1 cellular context compared by ENCODE assay signal in the genomic region with DNA sequence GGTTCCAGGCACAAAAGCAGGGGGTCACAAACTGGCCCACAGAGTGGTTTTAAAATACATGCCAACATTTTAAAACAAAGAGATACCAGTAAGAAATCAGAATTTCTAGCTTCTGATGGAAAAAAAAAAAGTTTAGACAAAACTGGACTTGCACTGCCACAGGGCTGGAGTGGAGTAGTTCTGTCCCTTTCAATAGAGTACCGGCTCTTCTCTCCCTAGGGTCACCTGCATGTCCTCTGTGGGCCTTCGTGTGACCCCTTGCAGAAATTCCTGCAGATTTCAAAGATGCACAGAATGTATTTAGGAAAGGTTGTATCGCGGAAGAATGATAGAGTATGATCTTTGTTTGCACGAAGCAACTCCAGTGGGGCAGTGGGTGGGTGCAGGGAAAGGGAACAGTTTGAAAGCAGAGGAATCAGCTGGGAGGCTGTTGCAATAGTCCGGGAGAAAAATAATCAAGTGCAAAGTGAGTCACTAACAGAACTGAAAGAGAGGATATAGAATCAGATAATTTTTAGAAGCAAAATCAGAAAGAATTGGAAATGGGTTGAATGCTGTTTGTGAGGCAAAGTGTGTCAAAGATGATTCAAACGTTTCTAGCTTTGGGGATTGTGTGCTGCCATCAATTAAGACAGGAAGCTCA.
TF ChIP-seq lines count a peak whose summit lies in the region.

No MANE protein-coding gene starts in this region.

TF ChIP-seq in K562, 482 proteins besides CTCF, POLR2A, EP300 and RAD21:
- TF ChIP-seq HLTF (IDR thresholded peaks at IDR 0.05) = no peak
- no peak for TF ChIP-seq NR2C1 (IDR thresholded peaks at IDR 0.05)
- 0 out of 2 replicates have a peak, but pooled peaks have one; percentile 12 for TF ChIP-seq NR2C1 (tag; IDR thresholded peaks at IDR 0.05)
- TF ChIP-seq PHF20 (IDR thresholded peaks at IDR 0.05; ENCODE audit: partially characterized antibody) = no peak
- TF ChIP-seq ZEB2 (IDR thresholded peaks at IDR 0.05) = 0 out of 2 replicates have a peak, but pooled peaks have one; percentile 44
- TF ChIP-seq HDAC1 (IDR thresholded peaks at IDR 0.05) = peak in 1 of 2 experiments; percentile 20; a peak in 1 of 4 replicates
- TF ChIP-seq, protein P1, sequence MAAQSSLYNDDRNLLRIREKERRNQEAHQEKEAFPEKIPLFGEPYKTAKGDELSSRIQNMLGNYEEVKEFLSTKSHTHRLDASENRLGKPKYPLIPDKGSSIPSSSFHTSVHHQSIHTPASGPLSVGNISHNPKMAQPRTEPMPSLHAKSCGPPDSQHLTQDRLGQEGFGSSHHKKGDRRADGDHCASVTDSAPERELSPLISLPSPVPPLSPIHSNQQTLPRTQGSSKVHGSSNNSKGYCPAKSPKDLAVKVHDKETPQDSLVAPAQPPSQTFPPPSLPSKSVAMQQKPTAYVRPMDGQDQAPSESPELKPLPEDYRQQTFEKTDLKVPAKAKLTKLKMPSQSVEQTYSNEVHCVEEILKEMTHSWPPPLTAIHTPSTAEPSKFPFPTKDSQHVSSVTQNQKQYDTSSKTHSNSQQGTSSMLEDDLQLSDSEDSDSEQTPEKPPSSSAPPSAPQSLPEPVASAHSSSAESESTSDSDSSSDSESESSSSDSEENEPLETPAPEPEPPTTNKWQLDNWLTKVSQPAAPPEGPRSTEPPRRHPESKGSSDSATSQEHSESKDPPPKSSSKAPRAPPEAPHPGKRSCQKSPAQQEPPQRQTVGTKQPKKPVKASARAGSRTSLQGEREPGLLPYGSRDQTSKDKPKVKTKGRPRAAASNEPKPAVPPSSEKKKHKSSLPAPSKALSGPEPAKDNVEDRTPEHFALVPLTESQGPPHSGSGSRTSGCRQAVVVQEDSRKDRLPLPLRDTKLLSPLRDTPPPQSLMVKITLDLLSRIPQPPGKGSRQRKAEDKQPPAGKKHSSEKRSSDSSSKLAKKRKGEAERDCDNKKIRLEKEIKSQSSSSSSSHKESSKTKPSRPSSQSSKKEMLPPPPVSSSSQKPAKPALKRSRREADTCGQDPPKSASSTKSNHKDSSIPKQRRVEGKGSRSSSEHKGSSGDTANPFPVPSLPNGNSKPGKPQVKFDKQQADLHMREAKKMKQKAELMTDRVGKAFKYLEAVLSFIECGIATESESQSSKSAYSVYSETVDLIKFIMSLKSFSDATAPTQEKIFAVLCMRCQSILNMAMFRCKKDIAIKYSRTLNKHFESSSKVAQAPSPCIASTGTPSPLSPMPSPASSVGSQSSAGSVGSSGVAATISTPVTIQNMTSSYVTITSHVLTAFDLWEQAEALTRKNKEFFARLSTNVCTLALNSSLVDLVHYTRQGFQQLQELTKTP (IDR thresholded peaks at IDR 0.05; ENCODE audit: low read depth in 1 of 2, partially characterized antibody in 2 of 2) = peak in 1 of 2 experiments; percentile 25
- TF ChIP-seq, protein P2, sequence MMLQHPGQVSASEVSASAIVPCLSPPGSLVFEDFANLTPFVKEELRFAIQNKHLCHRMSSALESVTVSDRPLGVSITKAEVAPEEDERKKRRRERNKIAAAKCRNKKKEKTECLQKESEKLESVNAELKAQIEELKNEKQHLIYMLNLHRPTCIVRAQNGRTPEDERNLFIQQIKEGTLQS (IDR thresholded peaks at IDR 0.05) = peak; percentile 63
- TF ChIP-seq, protein P2 (CRISPR knock-in tag; conservative IDR thresholded peaks at IDR 0.05) = no peak
- TF ChIP-seq MECOM (CRISPR knock-in tag; IDR thresholded peaks at IDR 0.05) = no peak
- TF ChIP-seq JUND (IDR thresholded peaks at IDR 0.05; ENCODE audit: borderline replicate concordance, low read depth, low read length) = peak; percentile 30; the same call in 1 of the 2 replicates
- no peak for TF ChIP-seq JUND (tag; IDR thresholded peaks at IDR 0.05; ENCODE audit: borderline replicate concordance, low read depth, low read length)
- TF ChIP-seq ESRRA (IDR thresholded peaks at IDR 0.05; ENCODE audit: borderline replicate concordance, low read depth) = peak; percentile 28; the same call in 1 of the 2 replicates
- TF ChIP-seq, protein P3, sequence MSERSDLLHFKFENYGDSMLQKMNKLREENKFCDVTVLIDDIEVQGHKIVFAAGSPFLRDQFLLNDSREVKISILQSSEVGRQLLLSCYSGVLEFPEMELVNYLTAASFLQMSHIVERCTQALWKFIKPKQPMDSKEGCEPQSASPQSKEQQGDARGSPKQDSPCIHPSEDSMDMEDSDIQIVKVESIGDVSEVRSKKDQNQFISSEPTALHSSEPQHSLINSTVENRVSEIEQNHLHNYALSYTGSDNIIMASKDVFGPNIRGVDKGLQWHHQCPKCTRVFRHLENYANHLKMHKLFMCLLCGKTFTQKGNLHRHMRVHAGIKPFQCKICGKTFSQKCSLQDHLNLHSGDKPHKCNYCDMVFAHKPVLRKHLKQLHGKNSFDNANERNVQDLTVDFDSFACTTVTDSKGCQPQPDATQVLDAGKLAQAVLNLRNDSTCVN (CRISPR knock-in tag; IDR thresholded peaks at IDR 0.05) = no peak
- peak; percentile 37; the same call in 1 of the 2 replicates for TF ChIP-seq ARID1B (IDR thresholded peaks at IDR 0.05)
- no peak for TF ChIP-seq NR2C2 (CRISPR knock-in tag; IDR thresholded peaks at IDR 0.05)
- TF ChIP-seq NR2C2 (tag; IDR thresholded peaks at IDR 0.05) = 0 out of 2 replicates have a peak, but pooled peaks have one; percentile 15
- peak; percentile 52; the same call in 1 of the 2 replicates for TF ChIP-seq MTA1 (IDR thresholded peaks at IDR 0.05; ENCODE audit: borderline replicate concordance)
- no peak for TF ChIP-seq ZNF140 (CRISPR knock-in tag; IDR thresholded peaks at IDR 0.05)
- peak; percentile 48; the same call in 1 of the 2 replicates for TF ChIP-seq SMARCE1 (IDR thresholded peaks at IDR 0.05)
- 0 out of 2 replicates have a peak, but pooled peaks have one; percentile 16 for TF ChIP-seq EHMT2 (IDR thresholded peaks at IDR 0.05)
- TF ChIP-seq, protein P4, sequence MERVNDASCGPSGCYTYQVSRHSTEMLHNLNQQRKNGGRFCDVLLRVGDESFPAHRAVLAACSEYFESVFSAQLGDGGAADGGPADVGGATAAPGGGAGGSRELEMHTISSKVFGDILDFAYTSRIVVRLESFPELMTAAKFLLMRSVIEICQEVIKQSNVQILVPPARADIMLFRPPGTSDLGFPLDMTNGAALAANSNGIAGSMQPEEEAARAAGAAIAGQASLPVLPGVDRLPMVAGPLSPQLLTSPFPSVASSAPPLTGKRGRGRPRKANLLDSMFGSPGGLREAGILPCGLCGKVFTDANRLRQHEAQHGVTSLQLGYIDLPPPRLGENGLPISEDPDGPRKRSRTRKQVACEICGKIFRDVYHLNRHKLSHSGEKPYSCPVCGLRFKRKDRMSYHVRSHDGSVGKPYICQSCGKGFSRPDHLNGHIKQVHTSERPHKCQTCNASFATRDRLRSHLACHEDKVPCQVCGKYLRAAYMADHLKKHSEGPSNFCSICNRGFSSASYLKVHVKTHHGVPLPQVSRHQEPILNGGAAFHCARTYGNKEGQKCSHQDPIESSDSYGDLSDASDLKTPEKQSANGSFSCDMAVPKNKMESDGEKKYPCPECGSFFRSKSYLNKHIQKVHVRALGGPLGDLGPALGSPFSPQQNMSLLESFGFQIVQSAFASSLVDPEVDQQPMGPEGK (CRISPR knock-in tag; IDR thresholded peaks at IDR 0.05; ENCODE audit: borderline replicate concordance) = no peak
- TF ChIP-seq FOSL1 (tag; conservative IDR thresholded peaks at IDR 0.05) = peak; percentile 82
- TF ChIP-seq ZNF589 (CRISPR knock-in tag; IDR thresholded peaks at IDR 0.05; ENCODE audit: low read depth) = 0 out of 2 replicates have a peak, but pooled peaks have one; percentile 56
- TF ChIP-seq SMARCA4 (IDR thresholded peaks at IDR 0.05) = peak; percentile 49; the same call in 1 of the 2 replicates
- no peak for TF ChIP-seq TAF1 (IDR thresholded peaks at IDR 0.05; ENCODE audit: control insufficient read depth, extremely low read depth, insufficient read depth, low read length, severe bottlenecking)
- TF ChIP-seq ATF7 (IDR thresholded peaks at IDR 0.05) = 0 out of 2 replicates have a peak, but pooled peaks have one; percentile 23
- TF ChIP-seq CEBPB (tag; IDR thresholded peaks at IDR 0.05) = peak; percentile 93
- TF ChIP-seq, protein P5, sequence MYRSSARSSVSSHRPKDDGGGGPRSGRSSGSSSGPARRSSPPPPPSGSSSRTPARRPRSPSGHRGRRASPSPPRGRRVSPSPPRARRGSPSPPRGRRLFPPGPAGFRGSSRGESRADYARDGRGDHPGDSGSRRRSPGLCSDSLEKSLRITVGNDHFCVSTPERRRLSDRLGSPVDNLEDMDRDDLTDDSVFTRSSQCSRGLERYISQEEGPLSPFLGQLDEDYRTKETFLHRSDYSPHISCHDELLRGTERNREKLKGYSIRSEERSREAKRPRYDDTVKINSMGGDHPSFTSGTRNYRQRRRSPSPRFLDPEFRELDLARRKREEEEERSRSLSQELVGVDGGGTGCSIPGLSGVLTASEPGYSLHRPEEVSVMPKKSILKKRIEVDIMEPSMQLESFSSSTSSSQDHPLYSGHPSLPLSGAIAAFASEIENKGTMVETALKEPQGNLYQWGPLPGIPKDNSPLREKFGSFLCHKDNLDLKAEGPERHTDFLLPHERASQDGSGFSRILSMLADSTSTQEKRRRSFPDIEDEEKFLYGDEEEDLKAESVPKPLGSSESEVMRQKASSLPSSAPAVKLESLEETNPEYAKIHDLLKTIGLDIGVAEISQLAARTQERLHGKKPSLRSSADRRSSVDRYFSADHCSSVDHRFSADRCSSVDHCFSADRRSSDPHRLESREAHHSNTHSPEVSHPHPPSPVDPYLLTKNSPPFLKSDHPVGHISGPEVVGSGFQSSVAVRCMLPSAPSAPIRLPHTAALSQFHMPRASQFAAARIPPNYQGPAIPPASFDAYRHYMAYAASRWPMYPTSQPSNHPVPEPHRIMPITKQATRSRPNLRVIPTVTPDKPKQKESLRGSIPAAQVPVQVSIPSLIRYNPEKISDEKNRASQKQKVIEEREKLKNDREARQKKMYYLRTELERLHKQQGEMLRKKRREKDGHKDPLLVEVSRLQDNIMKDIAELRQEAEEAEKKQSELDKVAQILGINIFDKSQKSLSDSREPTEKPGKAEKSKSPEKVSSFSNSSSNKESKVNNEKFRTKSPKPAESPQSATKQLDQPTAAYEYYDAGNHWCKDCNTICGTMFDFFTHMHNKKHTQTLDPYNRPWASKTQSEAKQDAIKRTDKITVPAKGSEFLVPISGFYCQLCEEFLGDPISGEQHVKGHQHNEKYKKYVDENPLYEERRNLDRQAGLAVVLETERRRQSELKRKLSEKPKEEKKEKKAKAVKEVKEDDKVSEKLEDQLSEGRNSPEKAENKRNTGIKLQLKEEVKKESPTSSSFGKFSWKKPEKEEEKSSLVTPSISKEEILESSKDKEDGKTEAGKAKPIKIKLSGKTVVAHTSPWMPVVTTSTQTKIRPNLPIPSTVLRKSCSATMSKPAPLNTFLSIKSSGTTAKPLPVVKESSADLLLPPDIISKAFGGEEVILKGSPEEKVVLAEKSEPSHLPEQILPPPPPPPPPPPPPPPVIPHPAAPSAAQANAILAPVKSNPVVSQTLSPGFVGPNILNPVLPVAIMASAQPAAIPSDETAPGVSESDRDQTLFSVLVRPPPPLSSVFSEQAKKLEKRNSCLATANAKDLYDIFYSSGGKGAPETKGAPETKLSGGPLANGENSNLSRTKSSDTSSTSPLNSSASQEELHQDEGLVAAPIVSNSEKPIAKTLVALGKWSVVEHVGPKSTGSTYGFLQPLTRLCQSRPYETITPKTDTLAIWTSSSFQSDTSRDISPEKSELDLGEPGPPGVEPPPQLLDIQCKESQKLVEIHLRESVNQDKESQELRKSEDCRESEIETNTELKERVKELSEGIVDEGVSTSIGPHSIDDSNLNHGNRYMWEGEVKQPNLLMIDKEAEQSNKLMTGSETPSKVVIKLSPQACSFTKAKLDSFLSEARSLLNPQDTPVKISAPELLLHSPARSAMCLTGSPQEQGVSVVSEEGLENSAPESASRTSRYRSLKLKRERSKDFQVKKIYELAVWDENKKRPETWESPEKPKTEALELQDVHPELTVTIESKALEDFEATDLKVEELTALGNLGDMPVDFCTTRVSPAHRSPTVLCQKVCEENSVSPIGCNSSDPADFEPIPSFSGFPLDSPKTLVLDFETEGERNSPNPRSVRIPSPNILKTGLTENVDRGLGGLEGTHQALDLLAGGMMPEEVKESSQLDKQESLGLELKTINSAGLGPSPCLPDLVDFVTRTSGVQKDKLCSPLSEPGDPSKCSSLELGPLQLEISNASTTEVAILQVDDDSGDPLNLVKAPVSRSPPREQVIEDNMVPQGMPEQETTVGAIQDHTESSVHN (IDR thresholded peaks at IDR 0.05; ENCODE audit: borderline replicate concordance in 1 of 2, low read depth in 1 of 2) = 0 out of 4 replicates have a peak, but pooled peaks of 1 of the 2 experiments have one; percentile 48
- 0 out of 2 replicates have a peak, but pooled peaks have one; percentile 29 for TF ChIP-seq LEF1 (IDR thresholded peaks at IDR 0.05)
- TF ChIP-seq DACH1 (IDR thresholded peaks at IDR 0.05; ENCODE audit: partially characterized antibody) = peak; percentile 45
- TF ChIP-seq, protein P6, sequence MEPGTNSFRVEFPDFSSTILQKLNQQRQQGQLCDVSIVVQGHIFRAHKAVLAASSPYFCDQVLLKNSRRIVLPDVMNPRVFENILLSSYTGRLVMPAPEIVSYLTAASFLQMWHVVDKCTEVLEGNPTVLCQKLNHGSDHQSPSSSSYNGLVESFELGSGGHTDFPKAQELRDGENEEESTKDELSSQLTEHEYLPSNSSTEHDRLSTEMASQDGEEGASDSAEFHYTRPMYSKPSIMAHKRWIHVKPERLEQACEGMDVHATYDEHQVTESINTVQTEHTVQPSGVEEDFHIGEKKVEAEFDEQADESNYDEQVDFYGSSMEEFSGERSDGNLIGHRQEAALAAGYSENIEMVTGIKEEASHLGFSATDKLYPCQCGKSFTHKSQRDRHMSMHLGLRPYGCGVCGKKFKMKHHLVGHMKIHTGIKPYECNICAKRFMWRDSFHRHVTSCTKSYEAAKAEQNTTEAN (CRISPR knock-in tag; IDR thresholded peaks at IDR 0.05) = no peak
- TF ChIP-seq CEBPG (CRISPR knock-in tag; IDR thresholded peaks at IDR 0.05) = peak; percentile 64; the same call in 1 of the 2 replicates
- peak; percentile 73 to 80 for TF ChIP-seq CEBPG (tag; conservative IDR thresholded peaks at IDR 0.05 in 1 of 2, IDR thresholded peaks at IDR 0.05 in 1 of 2)
- TF ChIP-seq, protein P7, sequence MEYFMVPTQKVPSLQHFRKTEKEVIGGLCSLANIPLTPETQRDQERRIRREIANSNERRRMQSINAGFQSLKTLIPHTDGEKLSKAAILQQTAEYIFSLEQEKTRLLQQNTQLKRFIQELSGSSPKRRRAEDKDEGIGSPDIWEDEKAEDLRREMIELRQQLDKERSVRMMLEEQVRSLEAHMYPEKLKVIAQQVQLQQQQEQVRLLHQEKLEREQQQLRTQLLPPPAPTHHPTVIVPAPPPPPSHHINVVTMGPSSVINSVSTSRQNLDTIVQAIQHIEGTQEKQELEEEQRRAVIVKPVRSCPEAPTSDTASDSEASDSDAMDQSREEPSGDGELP (CRISPR knock-in tag; IDR thresholded peaks at IDR 0.05; ENCODE audit: borderline replicate concordance) = peak; percentile 62
TF ChIP-seq in K562: peak in this region for 22.
